ENCODE assay signal across 10 cellular contexts in genomic region chr1:245986404-245987221, GRCh38.
DNase-seq lines count a peak whose midpoint lies in the region; ATAC-seq and TF ChIP-seq lines count a peak whose summit lies in the region.
"Had no signal": no experiment of that assay in that cellular context is flagged by ENCODE, and none has a peak within 500 bp of the region (broad histone marks: within the 10 kb centered on the region; RNA-seq: fewer than 3 reads in every experiment).

No MANE protein-coding gene starts in this region.

- DNase-seq in EL = peak; percentile 80
- peak; percentile 62 for DNase-seq in OCI-M1 (lab: John Stamatoyannopoulos, UW)
- DNase-seq in dedifferentiated amniotic fluid mesenchymal stem cell (ENCODE audit: extremely low spot score) = peak; percentile 71
- DNase-seq in naive thymus-derived CD4-positive, alpha-beta T cell = no peak
- DNase-seq in stimulated activated CD4-positive, alpha-beta T cell treated with anti-CD3 and anti-CD28 coated beads, Interleukin-4, amount 100 ng/mL, for 24 hours = no peak
- DNase-seq in MV-4-11 (lab: John Stamatoyannopoulos, UW) = no peak
- DNase-seq: activated CD4-positive, alpha-beta T cell treated with anti-CD3 and anti-CD28 coated beads, Interleukin-2, amount 10 ng/mL, durations not matched to agents 7 days and 5 days; DND-41 had no signal

- H3K9me3 ChIP-seq in naive thymus-derived CD4-positive, alpha-beta T cell (ENCODE audit: control insufficient read depth in 2 of 3, low read length in 3 of 3) = no peaks in the 10 kb centered on the region

- intact Hi-C loops in naive thymus-derived CD4-positive, alpha-beta T cell (cut with micrococcal nuclease) = no loop called here

- CTCF ChIA-PET in naive thymus-derived CD4-positive, alpha-beta T cell (lab: Charles Lee) = interaction anchor here (1.6 kb wide), 1 partner anchor 98 kb away, joined by 3 read pairs; no protein-coding TSS in a partner anchor

- TF ChIP-seq CTCF in nephron (IDR thresholded peaks at IDR 0.05; ENCODE audit: unreplicated experiment in 3 of 3) = no peak

- H3K36me3 ChIP-seq in naive thymus-derived CD4-positive, alpha-beta T cell (ENCODE audit: control insufficient read depth in 2 of 3, insufficient read depth in 3 of 3, low read length in 3 of 3) = no peaks in the 10 kb centered on the region

- ATAC-seq in naive thymus-derived CD4-positive, alpha-beta T cell = no peak
- ATAC-seq in GM19397 (IDR thresholded peaks at IDR 0.05; ENCODE audit: unreplicated experiment) = no peak

- peak overlapping the region; percentile 56 to 78 (median 73) for H3K27ac Mint-ChIP-seq in nephron
- no peak overlapping the region for H3K27ac Mint-ChIP-seq in naive thymus-derived CD4-positive, alpha-beta T cell
- H3K27ac Mint-ChIP-seq: activated CD4-positive, alpha-beta T cell treated with anti-CD3 and anti-CD28 coated beads, Interleukin-2, amount 10 ng/mL, durations not matched to agents 7 days and 5 days had no signal

- no peaks in the 10 kb centered on the region for H3K27me3 ChIP-seq in naive thymus-derived CD4-positive, alpha-beta T cell (ENCODE audit: control insufficient read depth in 2 of 2, insufficient read depth in 2 of 2, low read length in 2 of 2)

- peaks cover 3% of the 10 kb centered on the region for H3K9me3 Mint-ChIP-seq in nephron
- peaks cover 0 to 3% (median 0%) of the 10 kb centered on the region in 11 donors for H3K9me3 Mint-ChIP-seq in naive thymus-derived CD4-positive, alpha-beta T cell
- H3K9me3 Mint-ChIP-seq: activated CD4-positive, alpha-beta T cell treated with anti-CD3 and anti-CD28 coated beads, Interleukin-2, amount 10 ng/mL, durations not matched to agents 7 days and 5 days had no signal

- no peak overlapping the region for H3K4me3 Mint-ChIP-seq in nephron
- H3K4me3 Mint-ChIP-seq in naive thymus-derived CD4-positive, alpha-beta T cell = no peak overlapping the region
- H3K4me3 Mint-ChIP-seq: activated CD4-positive, alpha-beta T cell treated with anti-CD3 and anti-CD28 coated beads, Interleukin-2, amount 10 ng/mL, durations not matched to agents 7 days and 5 days had no signal

- no peak overlapping the region for H3K27ac ChIP-seq in naive thymus-derived CD4-positive, alpha-beta T cell (ENCODE audit: low read depth, low read length)

- H3K36me3 Mint-ChIP-seq in nephron (ENCODE audit: low read depth) = no peaks in the 10 kb centered on the region
- H3K36me3 Mint-ChIP-seq in naive thymus-derived CD4-positive, alpha-beta T cell = peaks cover 0 to 19% (median 6%) of the 10 kb centered on the region in 5 donors

- H3K4me1 Mint-ChIP-seq in nephron = peaks cover 29% of the 10 kb centered on the region
- H3K4me1 Mint-ChIP-seq in naive thymus-derived CD4-positive, alpha-beta T cell = peaks cover 0 to 5% (median 0%) of the 10 kb centered on the region in 7 donors

- POLR2A ChIA-PET in naive thymus-derived CD4-positive, alpha-beta T cell (lab: Charles Lee) = no interaction called here

- no peaks in the 10 kb centered on the region for H3K4me1 ChIP-seq in naive thymus-derived CD4-positive, alpha-beta T cell (ENCODE audit: control insufficient read depth in 2 of 2, insufficient read depth in 2 of 2, low read length in 2 of 2)

- no peaks in the 10 kb centered on the region for H3K27me3 Mint-ChIP-seq in nephron (ENCODE audit: low read depth)
- H3K27me3 Mint-ChIP-seq in naive thymus-derived CD4-positive, alpha-beta T cell = no peaks in the 10 kb centered on the region
- H3K27me3 Mint-ChIP-seq: activated CD4-positive, alpha-beta T cell treated with anti-CD3 and anti-CD28 coated beads, Interleukin-2, amount 10 ng/mL, durations not matched to agents 7 days and 5 days had no signal

- no peak overlapping the region for H3K4me3 ChIP-seq in naive thymus-derived CD4-positive, alpha-beta T cell (ENCODE audit: low read length)

Comparison
In these comparisons a context has a peak if more than half of its experiments do, and no peak if none do; other contexts are left out.
1. DNase-seq: peak in EL (single experiment), OCI-M1 (single experiment) and dedifferentiated amniotic fluid mesenchymal stem cell (single experiment); none in naive thymus-derived CD4-positive, alpha-beta T cell (0 of 9), stimulated activated CD4-positive, alpha-beta T cell treated with anti-CD3 and anti-CD28 coated beads, Interleukin-4, amount 100 ng/mL, for 24 hours (single experiment) and MV-4-11 (single experiment).
2. H3K27ac Mint-ChIP-seq: peak in nephron (3 of 3); none in naive thymus-derived CD4-positive, alpha-beta T cell (0 of 9).